In the genomic region with DNA sequence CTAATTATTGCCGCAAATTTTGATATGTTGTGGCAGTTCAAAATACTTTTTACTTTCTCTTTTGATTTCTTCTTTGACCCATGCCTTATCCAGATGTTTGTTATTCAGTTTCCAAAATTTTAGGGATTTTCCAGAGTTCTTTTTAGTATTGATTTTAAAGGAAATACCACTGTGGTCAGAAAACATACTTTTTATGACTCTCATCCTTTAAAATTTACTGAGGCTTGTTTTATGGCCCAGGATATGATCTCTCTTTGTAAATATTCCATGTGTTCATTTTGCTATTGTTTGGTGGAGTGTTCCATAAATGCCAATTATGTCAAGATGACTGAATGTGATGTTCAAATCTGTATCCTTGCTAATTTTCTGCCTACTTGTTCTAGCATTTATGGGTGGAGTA, we compare ENCODE assay signal across 18 cellular contexts.
DNase-seq lines count a peak whose midpoint lies in the region; TF ChIP-seq lines count a peak whose summit lies in the region.
"Had no signal": no experiment of that assay in that cellular context is flagged by ENCODE, and none has a peak within 500 bp of the region (broad histone marks: within the 10 kb centered on the region; RNA-seq: fewer than 3 reads in every experiment).

No MANE protein-coding gene starts in this region.

- no peak overlapping the region for H2AFZ ChIP-seq in mammary epithelial cell (ENCODE audit: low read depth, low read length)

- H3K36me3 Mint-ChIP-seq in MCF 10A (ENCODE audit: insufficient read depth, unreplicated experiment) = no peaks in the 10 kb centered on the region
- H3K36me3 Mint-ChIP-seq: activated naive CD4-positive, alpha-beta T cell treated with anti-CD3 and anti-CD28 coated beads, Interleukin-2, amount 50 U/mL, for 24 hours; stimulated activated effector memory CD8-positive, alpha-beta T cell treated with anti-CD3 and anti-CD28 coated beads, Interleukin-12 subunit alpha, Interleukin-12 subunit beta, amount 100 ng/mL, for 72 hours had no signal

- POLR2A ChIA-PET in MCF 10A (lab: Yijun Ruan, JAX) = interaction anchor here (0.6 to 1.3 kb wide), 2 partner anchors 27 to 478 kb away, joined by 3 read pairs; no protein-coding TSS in a partner anchor

- H3K27me3 ChIP-seq in mammary epithelial cell (ENCODE audit: insufficient read depth, low read length) (no peaks in the 10 kb centered on the region), MG63 (no peaks in the 10 kb centered on the region)
- H3K27me3 ChIP-seq: ovary, transverse colon had no signal

- TF ChIP-seq CTCF in mammary epithelial cell (conservative IDR thresholded peaks at IDR 0.05 in 1 of 2, IDR thresholded peaks at IDR 0.05 in 1 of 2; ENCODE audit: extremely low read depth in 1 of 2, insufficient read depth in 1 of 2, low read depth in 1 of 2, low read length in 2 of 2) (no peak), MCF 10A (IDR thresholded peaks at IDR 0.05; ENCODE audit: unreplicated experiment) (no peak), astrocyte of the cerebellum (IDR thresholded peaks at IDR 0.05; ENCODE audit: low read depth, low read length, missing control alignments) (no peak), fibroblast of the aortic adventitia (IDR thresholded peaks at IDR 0.05; ENCODE audit: insufficient read depth, low read length) (no peak)

- no TSS peak for BruUV-seq in mammary epithelial cell (replicated peaks; lab: Mats Ljungman, UMichigan)
- BruUV-seq in MCF 10A (replicated peaks; lab: Mats Ljungman, UMichigan) = no TSS peak

- H3K4me3 Mint-ChIP-seq in MCF 10A (ENCODE audit: unreplicated experiment) = no peak overlapping the region
- H3K4me3 Mint-ChIP-seq: activated CD4-positive, alpha-beta T cell treated with anti-CD3 and anti-CD28 coated beads, Interleukin-2, amount 10 ng/mL, durations not matched to agents 24 days and 14 days; activated naive CD4-positive, alpha-beta T cell treated with anti-CD3 and anti-CD28 coated beads, Interleukin-2, amount 50 U/mL, for 24 hours; stimulated activated effector memory CD8-positive, alpha-beta T cell treated with anti-CD3 and anti-CD28 coated beads, Interleukin-12 subunit alpha, Interleukin-12 subunit beta, amount 100 ng/mL, for 72 hours had no signal

- H3K4me1 Mint-ChIP-seq in MCF 10A (ENCODE audit: insufficient read depth, unreplicated experiment) = no peaks in the 10 kb centered on the region
- H3K4me1 Mint-ChIP-seq: activated CD4-positive, alpha-beta T cell treated with anti-CD3 and anti-CD28 coated beads, Interleukin-2, amount 10 ng/mL, durations not matched to agents 24 days and 14 days; stimulated activated effector memory CD8-positive, alpha-beta T cell treated with anti-CD3 and anti-CD28 coated beads, Interleukin-12 subunit alpha, Interleukin-12 subunit beta, amount 100 ng/mL, for 72 hours had no signal

- no peak overlapping the region for H3K4me3 ChIP-seq in mammary epithelial cell (replicated peaks in 1 of 3; ENCODE audit: insufficient read depth in 1 of 3, low read depth in 2 of 3, low read length in 3 of 3)
- H3K4me3 ChIP-seq in astrocyte of the cerebellum (ENCODE audit: low read depth, low read length) = no peak overlapping the region
- H3K4me3 ChIP-seq in fibroblast of the aortic adventitia (ENCODE audit: low read depth, low read length) = no peak overlapping the region
- H3K4me3 ChIP-seq in MG63 = no peak overlapping the region
- H3K4me3 ChIP-seq: ovary, transverse colon had no signal

- peaks cover 15% of the 10 kb centered on the region for H3K9me3 ChIP-seq in mammary epithelial cell (replicated peaks; ENCODE audit: insufficient read depth, low read length)
- H3K9me3 ChIP-seq in MG63 = peaks cover 21% of the 10 kb centered on the region
- H3K9me3 ChIP-seq: transverse colon had no signal

- peaks cover 3% of the 10 kb centered on the region for H3K4me1 ChIP-seq in mammary epithelial cell (ENCODE audit: insufficient read depth, low read length)
- H3K4me1 ChIP-seq: transverse colon had no signal

- no peak overlapping the region for H3K27ac Mint-ChIP-seq in MCF 10A (ENCODE audit: low read depth, unreplicated experiment)
- H3K27ac Mint-ChIP-seq: activated CD4-positive, alpha-beta T cell treated with anti-CD3 and anti-CD28 coated beads, Interleukin-2, amount 10 ng/mL, durations not matched to agents 24 days and 14 days; activated naive CD4-positive, alpha-beta T cell treated with anti-CD3 and anti-CD28 coated beads, Interleukin-2, amount 50 U/mL, for 24 hours; stimulated activated effector memory CD8-positive, alpha-beta T cell treated with anti-CD3 and anti-CD28 coated beads, Interleukin-12 subunit alpha, Interleukin-12 subunit beta, amount 100 ng/mL, for 72 hours had no signal

- peaks cover 25% of the 10 kb centered on the region for H3K9me3 Mint-ChIP-seq in MCF 10A (ENCODE audit: unreplicated experiment)
- H3K9me3 Mint-ChIP-seq: activated naive CD4-positive, alpha-beta T cell treated with anti-CD3 and anti-CD28 coated beads, Interleukin-2, amount 50 U/mL, for 24 hours; stimulated activated effector memory CD8-positive, alpha-beta T cell treated with anti-CD3 and anti-CD28 coated beads, Interleukin-12 subunit alpha, Interleukin-12 subunit beta, amount 100 ng/mL, for 72 hours had no signal

- CTCF ChIA-PET in mammary epithelial cell (lab: Charles Lee; ENCODE audit: low non-redundant PET) (no interaction called here), MCF 10A (lab: Yijun Ruan, JAX) (interaction anchor here (0.6 kb wide), 1 partner anchor 243 kb away, joined by 3 read pairs; no protein-coding TSS in a partner anchor)

- no peak overlapping the region for H3K9ac ChIP-seq in mammary epithelial cell (ENCODE audit: insufficient read depth, low read length)

- H3K36me3 ChIP-seq in mammary epithelial cell (ENCODE audit: insufficient read depth, low read length) (no peaks in the 10 kb centered on the region), MG63 (peaks cover 14% of the 10 kb centered on the region)
- H3K36me3 ChIP-seq: ovary, transverse colon had no signal

- DNase-seq in mammary epithelial cell (peak; percentile 70), MCF 10A (ENCODE audit: unreplicated experiment) (no peak), astrocyte of the cerebellum (ENCODE audit: low read depth) (peak; percentile 23), fibroblast of the aortic adventitia (ENCODE audit: low read depth) (peak; percentile 69), DMS153 treated with DMSO at 0.1 percent for 48 hours (lab: John Stamatoyannopoulos, UW; ENCODE audit: unreplicated experiment) (no peak), OCI-M2 (lab: John Stamatoyannopoulos, UW; ENCODE audit: unreplicated experiment) (no peak), MG63 (no peak)
- no peak for DNase-seq in stimulated activated CD4-positive, alpha-beta T cell treated with anti-CD3 and anti-CD28 coated beads, Interleukin-15, amount 100 ng/mL, for 24 hours
- DNase-seq: activated CD4-positive, alpha-beta T cell treated with anti-CD3 and anti-CD28 coated beads, Interleukin-2, amount 10 ng/mL, durations not matched to agents 24 days and 14 days; activated T-cell treated with anti-CD3 and anti-CD28 coated beads for 4 hours; COR-L47; head of caudate nucleus; NCI-H1092 treated with DMSO at 0.1 percent for 48 hours; ovary; SIG-M5; transverse colon had no signal

- H3K27me3 Mint-ChIP-seq in MCF 10A (ENCODE audit: insufficient read depth, unreplicated experiment) = peaks cover 47% of the 10 kb centered on the region
- H3K27me3 Mint-ChIP-seq: activated CD4-positive, alpha-beta T cell treated with anti-CD3 and anti-CD28 coated beads, Interleukin-2, amount 10 ng/mL, durations not matched to agents 24 days and 14 days had no signal

- dilution Hi-C loops in mammary epithelial cell (cut with HindIII; ENCODE audit: low sequenced_read_pairs) = no loop called here

- H3K79me2 ChIP-seq in mammary epithelial cell (ENCODE audit: insufficient read depth, low read length) = no peaks in the 10 kb centered on the region

- H3K27ac ChIP-seq in mammary epithelial cell (ENCODE audit: insufficient read depth, low read depth, low read length) = no peak overlapping the region
- H3K27ac ChIP-seq: ovary, transverse colon had no signal

- in situ Hi-C loops in mammary epithelial cell (cut with MboI; ENCODE audit: low sequenced_read_pairs in 2 of 2) = no loop called here
- in situ Hi-C loops in astrocyte of the cerebellum (cut with HindIII; ENCODE audit: low sequenced_read_pairs) = no loop called here

- H4K20me1 ChIP-seq in mammary epithelial cell (ENCODE audit: insufficient read depth, low read length) = no peaks in the 10 kb centered on the region

- intact Hi-C loops in mammary epithelial cell (cut with micrococcal nuclease) = no loop called here
- intact Hi-C loops in MCF 10A (cut with micrococcal nuclease) = no loop called here

- H3K4me2 ChIP-seq in mammary epithelial cell (ENCODE audit: insufficient read depth, low read depth, low read length) = peak overlapping the region; percentile 15

- 100% methylated on average over 1 of the region's 1 CpG for WGBS in mammary epithelial cell (ENCODE audit: low coverage, missing lambda C conversion rate)

Comparison
In these comparisons a context has a peak if more than half of its experiments do, and no peak if none do; other contexts are left out.
1. DNase-seq: peak in mammary epithelial cell (single experiment), astrocyte of the cerebellum (single experiment) and fibroblast of the aortic adventitia (single experiment); none in MCF 10A (single experiment), stimulated activated CD4-positive, alpha-beta T cell treated with anti-CD3 and anti-CD28 coated beads, Interleukin-15, amount 100 ng/mL, for 24 hours (single experiment), DMS153 treated with DMSO at 0.1 percent for 48 hours (single experiment), OCI-M2 (single experiment) and MG63 (single experiment).